In genomic region chrY:14525315-14525714, GRCh38 we compare ENCODE assay signal across 12 cellular contexts. TPM values are rescaled to one million over a fixed set of nuclear protein-coding genes. Genes with fewer than 3 reads are reported as not detected.
DNase-seq lines count a peak whose midpoint lies in the region; ATAC-seq lines count a peak whose summit lies in the region.
"Had no signal": no experiment of that assay in that cellular context is flagged by ENCODE, and none has a peak within 500 bp of the region (broad histone marks: within the 10 kb centered on the region; RNA-seq: fewer than 3 reads in every experiment).

No MANE protein-coding gene starts in this region.

- H2BK5ac ChIP-seq in neuronal stem cell (ENCODE audit: low read length), result no peak overlapping the region

- H3K36me3 Mint-ChIP-seq in T-helper 1 cell treated with Interleukin-12 subunit alpha and Interleukin-12 subunit beta and Interleukin-4 antibody, amounts not matched to agents 30 μg/mL and 1 μg/mL, for 36 hours (ENCODE audit: low read depth), result no peaks in the 10 kb centered on the region
- H3K36me3 Mint-ChIP-seq: neural progenitor cell had no signal

- H3K4me2 ChIP-seq in neuronal stem cell (ENCODE audit: insufficient read depth, low read length, poor library complexity, severe bottlenecking), result peak overlapping the region; percentile 40
- H3K4me2 ChIP-seq: neural progenitor cell had no signal

- H3K27me3 ChIP-seq in ectodermal cell (ENCODE audit: control insufficient read depth, insufficient read depth, low read length, poor library complexity, severe bottlenecking) (no peaks in the 10 kb centered on the region), neuronal stem cell (ENCODE audit: control insufficient read depth in 3 of 3, insufficient read depth in 3 of 3, low read depth in 1 of 3, low read length in 3 of 3) (no peaks in the 10 kb centered on the region)
- H3K27me3 ChIP-seq: neural progenitor cell had no signal

- H4K91ac ChIP-seq in neuronal stem cell (ENCODE audit: low read depth, low read length, poor library complexity), result no peak overlapping the region

- H3K4me1 Mint-ChIP-seq in T-helper 1 cell treated with Interleukin-12 subunit alpha and Interleukin-12 subunit beta and Interleukin-4 antibody, amounts not matched to agents 30 μg/mL and 1 μg/mL, for 36 hours (ENCODE audit: low read depth), result peaks cover 2% of the 10 kb centered on the region
- H3K4me1 Mint-ChIP-seq: neural progenitor cell had no signal

- no peak overlapping the region for H2BK15ac ChIP-seq in neuronal stem cell (ENCODE audit: low read length)

- no peak overlapping the region for H2AFZ ChIP-seq in neuronal stem cell (ENCODE audit: low read length)
- H2AFZ ChIP-seq: neural progenitor cell had no signal

- peaks cover 5% of the 10 kb centered on the region for H3K79me1 ChIP-seq in neuronal stem cell (ENCODE audit: low read depth, low read length)

- no peak overlapping the region for H2AK5ac ChIP-seq in neuronal stem cell (ENCODE audit: low read depth, low read length)

- peak overlapping the region; percentile 23 for H3K4me3 Mint-ChIP-seq in T-helper 1 cell treated with Interleukin-12 subunit alpha and Interleukin-12 subunit beta and Interleukin-4 antibody, amounts not matched to agents 30 μg/mL and 1 μg/mL, for 36 hours
- H3K4me3 Mint-ChIP-seq: neural progenitor cell had no signal

- H3K9me3 ChIP-seq in ectodermal cell (ENCODE audit: control insufficient read depth, low read length) (no peaks in the 10 kb centered on the region), neuronal stem cell (replicated peaks in 1 of 2; ENCODE audit: control insufficient read depth in 2 of 2, insufficient read depth in 1 of 2, low read depth in 1 of 2, low read length in 2 of 2) (no peaks in the 10 kb centered on the region)

- no peak overlapping the region for H3K14ac ChIP-seq in neuronal stem cell (ENCODE audit: low read length)

- H3K4ac ChIP-seq in neuronal stem cell (ENCODE audit: low read length), result no peak overlapping the region

- H3K27ac Mint-ChIP-seq in T-helper 1 cell treated with Interleukin-12 subunit alpha and Interleukin-12 subunit beta and Interleukin-4 antibody, amounts not matched to agents 30 μg/mL and 1 μg/mL, for 36 hours, result no peak overlapping the region
- H3K27ac Mint-ChIP-seq: neural progenitor cell had no signal

- WGBS in ectodermal cell, 2 experiments, result 0 to 1% methylated on average over 11 to 13 of the region's 13 CpGs
- WGBS in neuronal stem cell (ENCODE audit: extremely low coverage in 2 of 2, insufficient read length in 2 of 2, insufficient replicate concordance in 1 of 2), 2 donors, result no CpG with 5 or more reads among the region's 13 CpGs

- H3K9ac ChIP-seq in neuronal stem cell (ENCODE audit: low read depth, low read length, poor library complexity), result no peak overlapping the region
- H3K9ac ChIP-seq: neural progenitor cell had no signal

- H2BK120ac ChIP-seq in neuronal stem cell (ENCODE audit: low read depth, low read length), result no peak overlapping the region

- H3K27ac ChIP-seq in ectodermal cell (ENCODE audit: insufficient read depth, low read depth, low read length, poor library complexity, severe bottlenecking), result no peak overlapping the region
- H3K27ac ChIP-seq in neuronal stem cell (replicated peaks; ENCODE audit: low read length), result peak overlapping the region; percentile 78
- H3K27ac ChIP-seq: neural progenitor cell had no signal

- H3K27me3 Mint-ChIP-seq in T-helper 1 cell treated with Interleukin-12 subunit alpha and Interleukin-12 subunit beta and Interleukin-4 antibody, amounts not matched to agents 30 μg/mL and 1 μg/mL, for 36 hours (ENCODE audit: low read depth), result peaks cover 30% of the 10 kb centered on the region

- peak overlapping the region; percentile 56 for H3K4me3 ChIP-seq in ectodermal cell (ENCODE audit: insufficient read depth, low read depth, low read length)
- H3K4me3 ChIP-seq in neuronal stem cell (ENCODE audit: low read length in 2 of 2), result peak overlapping the region in 1 of 2 donors; percentile 94
- H3K4me3 ChIP-seq: K562, neural progenitor cell had no signal

- DNase-seq in T-helper 1 cell (no peak), LHCN-M2 (ENCODE audit: low read depth) (peak; percentile 11), neuronal stem cell (ENCODE audit: low spot score) (no peak), kidney tubule cell (ENCODE audit: low spot score) (no peak)

- no peak overlapping the region for H4K8ac ChIP-seq in neuronal stem cell (ENCODE audit: low read depth, low read length)

- H3K23ac ChIP-seq in neuronal stem cell (ENCODE audit: low read depth, low read length, poor library complexity), result no peak overlapping the region

- no peak overlapping the region for H2BK12ac ChIP-seq in neuronal stem cell (ENCODE audit: low read length)

- no peaks in the 10 kb centered on the region for H3K9me3 Mint-ChIP-seq in T-helper 1 cell treated with Interleukin-12 subunit alpha and Interleukin-12 subunit beta and Interleukin-4 antibody, amounts not matched to agents 30 μg/mL and 1 μg/mL, for 36 hours
- H3K9me3 Mint-ChIP-seq: neural progenitor cell had no signal

- H3K18ac ChIP-seq in neuronal stem cell (ENCODE audit: low read length), result peak overlapping the region; percentile 87

- no peaks in the 10 kb centered on the region for H3K4me1 ChIP-seq in ectodermal cell (ENCODE audit: control insufficient read depth, insufficient read depth, low read length)
- H3K4me1 ChIP-seq in neuronal stem cell (ENCODE audit: control insufficient read depth in 2 of 2, insufficient read depth in 1 of 2, low read depth in 1 of 2, low read length in 2 of 2), result no peaks in the 10 kb centered on the region
- H3K4me1 ChIP-seq: neural progenitor cell had no signal

- ATAC-seq in GM19351 (IDR thresholded peaks at IDR 0.05; ENCODE audit: unreplicated experiment) (no peak), HG03159 (IDR thresholded peaks at IDR 0.05; ENCODE audit: unreplicated experiment) (no peak)
- ATAC-seq: K562 had no signal

- H3K36me3 ChIP-seq in ectodermal cell (ENCODE audit: control insufficient read depth, insufficient read depth, low read length) (no peaks in the 10 kb centered on the region), neuronal stem cell (replicated peaks in 1 of 2; ENCODE audit: control insufficient read depth in 2 of 2, insufficient read depth in 2 of 2, low read length in 2 of 2) (no peaks in the 10 kb centered on the region)
- H3K36me3 ChIP-seq: neural progenitor cell had no signal

RNA-seq across cellular contexts. Expression of gene NLGN4Y, which starts 1.0 kb away (rescaled TPM):
- 4.4 and 7.9 TPM in 2 replicates for total RNA-seq in LHCN-M2 (2014; rRNA removed)
- polyA plus RNA-seq in LHCN-M2 (2012), result 1.4 TPM
- 19.3 TPM for polyA plus RNA-seq in ectodermal cell (2013, experiment 1 of 4)
- 20.6 TPM for polyA plus RNA-seq in ectodermal cell (2013, experiment 2 of 4)
- 16.5 TPM for polyA plus RNA-seq in ectodermal cell (2013, experiment 3 of 4)
- 18.3 TPM for polyA plus RNA-seq in ectodermal cell (2013, experiment 4 of 4)
- polyA plus RNA-seq in neuronal stem cell (2013, experiment 1 of 2), result 13.3 TPM
- polyA plus RNA-seq in neuronal stem cell (2013, experiment 2 of 2), result 13.4 TPM
- total RNA-seq: A673, K562, OCI-LY7 had no signal
- polyA plus RNA-seq: K562 had no signal
